In genomic region chr2:65382776-65383357, GRCh38 we compare ENCODE assay signal across 9 cellular contexts. TPM values are rescaled to one million over a fixed set of nuclear protein-coding genes. Genes with fewer than 3 reads are reported as not detected.
DNase-seq lines count a peak whose midpoint lies in the region; ATAC-seq and TF ChIP-seq lines count a peak whose summit lies in the region.
"Had no signal": no experiment of that assay in that cellular context is flagged by ENCODE, and none has a peak within 500 bp of the region (broad histone marks: within the 10 kb centered on the region; RNA-seq: fewer than 3 reads in every experiment).

No MANE protein-coding gene starts in this region.

- TF ChIP-seq CTCF in AG04450 (IDR thresholded peaks at IDR 0.05; ENCODE audit: low read depth, low read length) (no peak), vagina (IDR thresholded peaks at IDR 0.05) (no peak)

- H3K27ac ChIP-seq in AG04450 (ENCODE audit: low read depth, low read length) (peak overlapping the region; percentile 87), vagina (peak overlapping the region; percentile 75)

- H3K4me1 Mint-ChIP-seq in activated T-cell treated with anti-CD3 and anti-CD28 coated beads, Interleukin-2, amount 50 U/mL, for 72 hours (ENCODE audit: low read depth): peaks cover 29% of the 10 kb centered on the region

- H3K4me1 ChIP-seq in vagina: peaks cover 75% of the 10 kb centered on the region

- CTCF ChIA-PET in AG04450 (lab: Charles Lee): interaction anchor here (1.1 to 1.3 kb wide), 3 partner anchors 10 to 63 kb away, joined by 3 to 6 read pairs (median 4); no protein-coding TSS in a partner anchor

- peaks cover 45% of the 10 kb centered on the region for H3K27me3 Mint-ChIP-seq in activated T-cell treated with anti-CD3 and anti-CD28 coated beads, Interleukin-2, amount 50 U/mL, for 72 hours (ENCODE audit: low read depth)

- H3K9me3 ChIP-seq in AG04450 (ENCODE audit: control insufficient read depth, insufficient read depth, low read length): no peaks in the 10 kb centered on the region
- H3K9me3 ChIP-seq in vagina: no peaks in the 10 kb centered on the region
- H3K9me3 ChIP-seq: HAP-1 had no signal

- no peak for TF ChIP-seq POLR2A in vagina (IDR thresholded peaks at IDR 0.05)

- H3K27ac Mint-ChIP-seq in activated T-cell treated with anti-CD3 and anti-CD28 coated beads, Interleukin-2, amount 50 U/mL, for 72 hours: peak overlapping the region; percentile 6

- POLR2A ChIA-PET in AG04450 (lab: Yijun Ruan, JAX): interaction anchor here (1.2 to 3.0 kb wide), 4 partner anchors 16 to 63 kb away, joined by 4 to 10 read pairs (median 6); no protein-coding TSS in a partner anchor

- no peaks in the 10 kb centered on the region for H3K36me3 Mint-ChIP-seq in activated T-cell treated with anti-CD3 and anti-CD28 coated beads, Interleukin-2, amount 50 U/mL, for 72 hours (ENCODE audit: insufficient read depth in 2 of 2)

- ATAC-seq in GM18868 (IDR thresholded peaks at IDR 0.05; ENCODE audit: unreplicated experiment): peak; percentile 85
- peak; percentile 54 for ATAC-seq in HG03097 (IDR thresholded peaks at IDR 0.05; ENCODE audit: low FRiP score, unreplicated experiment)
- ATAC-seq in activated T-cell treated with anti-CD3 and anti-CD28 coated beads, Interleukin-2, amount 50 U/mL, for 72 hours (replicated peaks in 1 of 2): peak; percentile 90 to 95

- H3K9me3 Mint-ChIP-seq in activated T-cell treated with anti-CD3 and anti-CD28 coated beads, Interleukin-2, amount 50 U/mL, for 72 hours: no peaks in the 10 kb centered on the region

- H3K4me3 ChIP-seq in AG04450 (ENCODE audit: low read depth, low read length) (no peak overlapping the region; the same call in 1 of the 2 replicates), vagina (peak overlapping the region; percentile 2 to 18)
- H3K4me3 ChIP-seq: HAP-1 had no signal

- H3K36me3 ChIP-seq in vagina: no peaks in the 10 kb centered on the region
- H3K36me3 ChIP-seq: HAP-1 had no signal

- H3K27me3 ChIP-seq in AG04450 (ENCODE audit: control insufficient read depth, insufficient read depth, low read length) (no peaks in the 10 kb centered on the region), vagina (no peaks in the 10 kb centered on the region)

- DNase-seq in AG04450 (ENCODE audit: low read depth, low spot score) (peak; percentile 82), OCI-M1 (lab: John Stamatoyannopoulos, UW) (peak; percentile 86), fibroblast of the conjunctiva (ENCODE audit: low read depth) (peak; percentile 40), renal cortical epithelial cell (ENCODE audit: low read depth) (peak; percentile 96), vagina (ENCODE audit: extremely low spot score in 2 of 2) (no peak)
- DNase-seq in activated T-cell treated with anti-CD3 and anti-CD28 coated beads, Interleukin-2, amount 50 U/mL, for 72 hours: peak; percentile 93 to 95

- intact Hi-C loops in vagina (cut with DNase I): no loop called here

- peak overlapping the region; percentile 51 to 56 for H3K4me3 Mint-ChIP-seq in activated T-cell treated with anti-CD3 and anti-CD28 coated beads, Interleukin-2, amount 50 U/mL, for 72 hours

RNA-seq across cellular contexts. Expression of gene SPRED2, which starts 49.5 kb away (rescaled TPM):
- 18.6 and 21.2 TPM in 2 replicates for polyA plus RNA-seq in AG04450 (2011; rRNA removed)
- 23.0 and 24.9 TPM in 2 replicates for polyA minus RNA-seq in AG04450 (2011; rRNA and poly(A)+ RNA removed)
- total RNA-seq in activated T-cell treated with anti-CD3 and anti-CD28 coated beads, Interleukin-2, amount 50 U/mL, for 72 hours: 1 to 10 TPM; 3.1 to 4.3 TPM
- total RNA-seq in renal cortical epithelial cell (4.9 and 16.2 TPM in 2 replicates), vagina (18.4 TPM)

Comparison
In these comparisons a context has a peak if more than half of its experiments do, and no peak if none do; other contexts are left out.
1. DNase-seq: peak in AG04450 (single experiment), OCI-M1 (single experiment), activated T-cell treated with anti-CD3 and anti-CD28 coated beads, Interleukin-2, amount 50 U/mL, for 72 hours (2 of 2), fibroblast of the conjunctiva (single experiment) and renal cortical epithelial cell (single experiment); none in vagina (0 of 2).
2. Peak in every context shown above with its lines, with median percentiles within 50 percentile points of each other: ATAC-seq.